1 cellular context compared by ENCODE assay signal in genomic region chr13:30465541-30466357, GRCh38.
TF ChIP-seq lines count a peak whose summit lies in the region.

Gene HMGB1 (minus strand): TSS chr13:30465936. CDS start chr13:30463680, 2,256 bp downstream.

TF ChIP-seq in H1, 55 proteins besides CTCF, POLR2A, EP300 and RAD21 (continued from another document):
- TF ChIP-seq CHD7 (IDR thresholded peaks at IDR 0.05; ENCODE audit: insufficient replicate concordance, low read length), result no peak
- peak; percentile 67; the same call in 1 of the 2 replicates for TF ChIP-seq ATF2 (IDR thresholded peaks at IDR 0.05; ENCODE audit: low read length)
- TF ChIP-seq E2F6 (IDR thresholded peaks at IDR 0.05), result peak; percentile 71
- no peak for TF ChIP-seq FOSL1 (IDR thresholded peaks at IDR 0.05; ENCODE audit: insufficient read depth, low read depth, low read length)
- TF ChIP-seq SAP30 (IDR thresholded peaks at IDR 0.05; ENCODE audit: insufficient read depth, insufficient replicate concordance, low read length), result peak; percentile 92
- TF ChIP-seq TBP (IDR thresholded peaks at IDR 0.05; ENCODE audit: low read depth, low read length), result peak; percentile 96
- no peak for TF ChIP-seq CEBPB (IDR thresholded peaks at IDR 0.05; ENCODE audit: low read depth, low read length)
- peak in 1 of 2 experiments; percentile 83; a peak in 1 of 4 replicates for TF ChIP-seq HDAC2 (IDR thresholded peaks at IDR 0.05; ENCODE audit: borderline replicate concordance in 1 of 2, low read depth in 2 of 2, low read length in 2 of 2)
- TF ChIP-seq TCF12 (IDR thresholded peaks at IDR 0.05; ENCODE audit: low read depth, low read length), result no peak
- peak; percentile 56; the same call in 1 of the 2 replicates for TF ChIP-seq GTF2F1 (IDR thresholded peaks at IDR 0.05; ENCODE audit: borderline replicate concordance, low read depth, low read length)
- peak; percentile 87 for TF ChIP-seq SP1 (IDR thresholded peaks at IDR 0.05; ENCODE audit: low read depth, low read length)
- peak; percentile 74; the same call in 1 of the 2 replicates for TF ChIP-seq PHF8 (conservative IDR thresholded peaks at IDR 0.05; ENCODE audit: low read depth, low read length)
- TF ChIP-seq CHD2 (IDR thresholded peaks at IDR 0.05; ENCODE audit: low read length), result peak; percentile 64
- TF ChIP-seq SRF (IDR thresholded peaks at IDR 0.05; ENCODE audit: low read depth, low read length), result no peak
- peak; percentile 36 for TF ChIP-seq NANOG (IDR thresholded peaks at IDR 0.05; ENCODE audit: insufficient read depth, low read depth, low read length, poor library complexity, severe bottlenecking)
- TF ChIP-seq CREB1 (IDR thresholded peaks at IDR 0.05), result peak; percentile 89
- TF ChIP-seq KDM5A (IDR thresholded peaks at IDR 0.05; ENCODE audit: low read length), result no peak
- peak; percentile 95 for TF ChIP-seq TAF7 (optimal IDR thresholded peaks at IDR 0.05; ENCODE audit: borderline replicate concordance, low read depth, low read length)
- TF ChIP-seq RXRA (IDR thresholded peaks at IDR 0.05; ENCODE audit: insufficient read depth, low read depth, low read length), result no peak
- TF ChIP-seq ASH2L (IDR thresholded peaks at IDR 0.05; ENCODE audit: low read length), result peak; percentile 70
- peak; percentile 49; the same call in 1 of the 2 replicates for TF ChIP-seq MAX (IDR thresholded peaks at IDR 0.05)
- TF ChIP-seq RBBP5 (IDR thresholded peaks at IDR 0.05; ENCODE audit: borderline replicate concordance, low read depth, low read length), result peak; percentile 55; the same call in 1 of the 2 replicates
- peak; percentile 76 to 86; a peak in 2 of 4 replicates for TF ChIP-seq SIN3A (conservative IDR thresholded peaks at IDR 0.05 in 1 of 2, IDR thresholded peaks at IDR 0.05 in 1 of 2; ENCODE audit: low read depth in 1 of 2, low read length in 2 of 2)
- TF ChIP-seq BRCA1 (IDR thresholded peaks at IDR 0.05; ENCODE audit: low read depth, low read length), result no peak
- peak; percentile 98 for TF ChIP-seq POLR2AphosphoS5 (IDR thresholded peaks at IDR 0.05; ENCODE audit: low read depth, low read length)
- TF ChIP-seq CTBP2 (IDR thresholded peaks at IDR 0.05; ENCODE audit: borderline replicate concordance, insufficient read depth, insufficient read length, low read length), result no peak
- peak; percentile 98 for TF ChIP-seq TAF1 (IDR thresholded peaks at IDR 0.05; ENCODE audit: low read depth, low read length)
- TF ChIP-seq JUN (IDR thresholded peaks at IDR 0.05; ENCODE audit: low read depth, low read length), result no peak
- no peak for TF ChIP-seq HDAC6 (IDR thresholded peaks at IDR 0.05; ENCODE audit: low read depth, low read length)
- TF ChIP-seq RNF2 (IDR thresholded peaks at IDR 0.05; ENCODE audit: borderline replicate concordance, low read depth, low read length, missing control alignments, poor library complexity, severe bottlenecking), result no peak
- TF ChIP-seq SUZ12 (IDR thresholded peaks at IDR 0.05; ENCODE audit: low read length), result no peak
